ENCODE assay signal across 27 cellular contexts in the genomic region with DNA sequence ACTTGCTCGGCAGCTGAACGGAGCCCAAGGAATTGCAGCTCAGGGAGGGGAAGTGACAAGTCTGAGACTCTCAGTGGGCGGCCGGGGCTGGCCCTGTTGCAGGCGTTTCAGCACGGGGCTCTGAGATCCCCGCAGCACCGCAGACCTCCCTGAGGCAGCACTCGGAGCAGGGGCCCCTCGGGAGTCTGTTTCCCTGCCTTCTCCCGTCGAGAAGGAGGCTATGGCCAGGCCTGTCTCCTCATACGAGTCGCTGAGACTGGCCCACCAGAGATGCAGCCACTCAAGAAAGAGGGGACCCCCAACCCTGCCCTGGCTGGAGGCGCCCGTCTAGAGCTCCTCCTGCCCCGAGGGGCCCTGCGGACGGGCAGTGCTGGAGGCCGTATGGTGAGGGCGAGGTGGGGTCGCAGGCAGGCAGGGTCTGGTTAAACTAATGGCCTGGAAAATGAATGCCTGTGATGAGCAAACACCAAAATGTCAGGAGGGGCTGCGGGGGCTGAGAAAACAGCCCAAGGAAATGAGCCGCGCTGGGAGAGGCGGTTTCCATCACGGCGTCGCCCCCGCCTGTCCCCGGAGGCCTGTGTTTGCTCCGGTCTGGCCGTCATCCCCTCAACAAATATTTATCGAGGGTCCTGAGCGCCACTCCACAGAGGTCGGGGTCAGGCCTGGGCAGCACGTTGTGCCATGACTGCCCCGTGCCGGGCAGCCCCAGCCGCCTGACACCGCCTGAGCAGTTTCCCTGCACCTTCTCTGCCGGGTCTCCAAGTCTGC. TPM values are rescaled to one million over a fixed set of nuclear protein-coding genes. Genes with fewer than 3 reads are reported as not detected.
DNase-seq lines count a peak whose midpoint lies in the region; TF ChIP-seq lines count a peak whose summit lies in the region.
"Had no signal": no experiment of that assay in that cellular context is flagged by ENCODE, and none has a peak within 500 bp of the region (broad histone marks: within the 10 kb centered on the region; RNA-seq: fewer than 3 reads in every experiment).

No MANE protein-coding gene starts in this region.

- H3K27ac Mint-ChIP-seq in mesothelial cell of epicardium: peak overlapping the region; percentile 99
- H3K27ac Mint-ChIP-seq: activated CD8-positive, alpha-beta T cell treated with anti-CD3 and anti-CD28 coated beads for 36 hours; activated naive CD4-positive, alpha-beta T cell treated with anti-CD3 and anti-CD28 coated beads, Interleukin-2, amount 50 U/mL, for 24 hours; activated T-helper 2 cell treated with anti-CD3 and anti-CD28 coated beads, Interferon-gamma antibody, Interleukin-2, Interleukin-4, amounts not matched to agents 10 μg/mL and 5 μg/mL and 100 μg/mL, durations not matched to agents 14 hours and 24 hours and 36 hours; B cell; naive thymus-derived CD4-positive, alpha-beta T cell had no signal

- H3K4me3 ChIP-seq in BE2C (ENCODE audit: low read depth, low read length): no peak overlapping the region
- H3K4me3 ChIP-seq: pancreas had no signal

- H3K9me3 ChIP-seq in BE2C: no peaks in the 10 kb centered on the region
- H3K9me3 ChIP-seq: breast epithelium, pancreas had no signal

- H3K36me3 Mint-ChIP-seq in mesothelial cell of epicardium: no peaks in the 10 kb centered on the region
- H3K36me3 Mint-ChIP-seq: activated naive CD4-positive, alpha-beta T cell treated with anti-CD3 and anti-CD28 coated beads, Interleukin-2, amount 50 U/mL, for 24 hours; naive thymus-derived CD4-positive, alpha-beta T cell had no signal

- peak; percentile 36 for DNase-seq in BE2C
- DNase-seq in SK-N-DZ (ENCODE audit: low spot score): peak; percentile 60
- peak in 1 of 2 experiments; percentile 65 for DNase-seq in mesothelial cell of epicardium (ENCODE audit: low spot score in 2 of 2, unreplicated experiment in 2 of 2)
- no peak for DNase-seq in SW480 (ENCODE audit: low spot score)
- no peak for DNase-seq in H4 (ENCODE audit: low spot score)
- DNase-seq in activated T-cell treated with anti-CD3 and anti-CD28 coated beads, Interleukin-2, amount 50 U/mL, for 1 hour: no peak
- DNase-seq: activated CD8-positive, alpha-beta T cell treated with anti-CD3 and anti-CD28 coated beads for 36 hours; DMS153; effector CD4-positive, alpha-beta T cell; GOT3; left ventricle myocardium superior; midbrain; naive thymus-derived CD4-positive, alpha-beta T cell; NCI-H345; NCI-H748 treated with DMSO at 0.1 percent for 48 hours; pancreas; stimulated activated CD4-positive, alpha-beta T cell treated with anti-CD3 and anti-CD28 coated beads, Interleukin-12 subunit alpha, Interleukin-12 subunit beta, amount 100 ng/mL, for 4 hours; stimulated activated CD4-positive, alpha-beta T cell treated with anti-CD3 and anti-CD28 coated beads, Interleukin-4, amount 100 ng/mL, for 1 hour; trophoblast cell had no signal

- no peaks in the 10 kb centered on the region for H3K27me3 Mint-ChIP-seq in mesothelial cell of epicardium (ENCODE audit: low read depth)
- H3K27me3 Mint-ChIP-seq: activated CD8-positive, alpha-beta T cell treated with anti-CD3 and anti-CD28 coated beads for 36 hours; activated naive CD4-positive, alpha-beta T cell treated with anti-CD3 and anti-CD28 coated beads, Interleukin-2, amount 50 U/mL, for 24 hours; B cell; naive thymus-derived CD4-positive, alpha-beta T cell had no signal

- H3K36me3 ChIP-seq in BE2C: no peaks in the 10 kb centered on the region
- H3K36me3 ChIP-seq: breast epithelium, pancreas had no signal

- TF ChIP-seq CTCF in BE2C (IDR thresholded peaks at IDR 0.05; ENCODE audit: low read depth, low read length) (no peak), mesothelial cell of epicardium (IDR thresholded peaks at IDR 0.05; ENCODE audit: unreplicated experiment) (no peak)

- H3K4me3 Mint-ChIP-seq in mesothelial cell of epicardium: no peak overlapping the region
- H3K4me3 Mint-ChIP-seq: activated CD8-positive, alpha-beta T cell treated with anti-CD3 and anti-CD28 coated beads for 36 hours; activated naive CD4-positive, alpha-beta T cell treated with anti-CD3 and anti-CD28 coated beads, Interleukin-2, amount 50 U/mL, for 24 hours; B cell; naive thymus-derived CD4-positive, alpha-beta T cell had no signal

- H3K9me3 Mint-ChIP-seq in mesothelial cell of epicardium: no peaks in the 10 kb centered on the region
- H3K9me3 Mint-ChIP-seq: activated CD8-positive, alpha-beta T cell treated with anti-CD3 and anti-CD28 coated beads for 36 hours; activated naive CD4-positive, alpha-beta T cell treated with anti-CD3 and anti-CD28 coated beads, Interleukin-2, amount 50 U/mL, for 24 hours; activated T-helper 2 cell treated with anti-CD3 and anti-CD28 coated beads, Interferon-gamma antibody, Interleukin-2, Interleukin-4, amounts not matched to agents 10 μg/mL and 5 μg/mL and 100 μg/mL, durations not matched to agents 14 hours and 24 hours and 36 hours; naive thymus-derived CD4-positive, alpha-beta T cell had no signal

- peaks cover 48% of the 10 kb centered on the region for H3K4me1 Mint-ChIP-seq in mesothelial cell of epicardium
- H3K4me1 Mint-ChIP-seq: activated naive CD4-positive, alpha-beta T cell treated with anti-CD3 and anti-CD28 coated beads, Interleukin-2, amount 50 U/mL, for 24 hours; B cell; naive thymus-derived CD4-positive, alpha-beta T cell had no signal

- H3K27me3 ChIP-seq in BE2C: no peaks in the 10 kb centered on the region
- H3K27me3 ChIP-seq: breast epithelium, pancreas had no signal

- peaks cover 14% of the 10 kb centered on the region for H3K4me1 ChIP-seq in BE2C
- H3K4me1 ChIP-seq: breast epithelium, pancreas had no signal

RNA-seq across cellular contexts. Expression of gene TSSC4, which starts 9.3 kb away (rescaled TPM):
- polyA plus RNA-seq in BE2C (2012; ENCODE audit: insufficient read depth, insufficient read length, low read depth): 371 TPM
- polyA plus RNA-seq in SK-N-DZ (2014; cell fraction: cytosol; rRNA removed): 61.2 and 72.3 TPM in 2 replicates
- polyA plus RNA-seq in SK-N-DZ (2014; cell fraction: nucleus; rRNA removed): 62.2 and 69.1 TPM in 2 replicates
- 79.3 to 84.7 TPM (median 82.2 TPM) in 3 replicates for total RNA-seq in mesothelial cell of epicardium
- 32.8 and 52.2 TPM in 2 replicates for total RNA-seq in H4 (2014; rRNA removed; shearing (Covaris generic))

RNA-seq across cellular contexts. Expression of gene CD81, which starts 32.8 kb away (rescaled TPM):
- 739 TPM for polyA plus RNA-seq in BE2C (2012; ENCODE audit: insufficient read depth, insufficient read length, low read depth)
- 138 and 159 TPM in 2 replicates for polyA plus RNA-seq in SK-N-DZ (2014; cell fraction: cytosol; rRNA removed)
- polyA plus RNA-seq in SK-N-DZ (2014; cell fraction: nucleus; rRNA removed): 94.7 and 112 TPM in 2 replicates
- 409 to 415 TPM (median 410 TPM) in 3 replicates for total RNA-seq in mesothelial cell of epicardium
- total RNA-seq in H4 (2014; rRNA removed; shearing (Covaris generic)): 135 and 154 TPM in 2 replicates

RNA-seq across cellular contexts. Expression of gene TRPM5, which starts 34.4 kb away (rescaled TPM):
- polyA plus RNA-seq in BE2C (2012; ENCODE audit: insufficient read depth, insufficient read length, low read depth): 0.15 TPM
- polyA plus RNA-seq in SK-N-DZ (2014; cell fraction: cytosol; rRNA removed): 0.26 and 0.38 TPM in 2 replicates
- polyA plus RNA-seq in SK-N-DZ (2014; cell fraction: nucleus; rRNA removed): 2.9 and 3.9 TPM in 2 replicates
- total RNA-seq in mesothelial cell of epicardium: 6.9 to 7.7 TPM (median 7.2 TPM) in 3 replicates
- total RNA-seq in H4 (2014; rRNA removed; shearing (Covaris generic)): not detected in 2 replicates
- total RNA-seq: A673; activated CD8-positive, alpha-beta T cell treated with anti-CD3 and anti-CD28 coated beads for 36 hours; activated T-helper 2 cell treated with anti-CD3 and anti-CD28 coated beads, Interferon-gamma antibody, Interleukin-2, Interleukin-4, amounts not matched to agents 10 μg/mL and 5 μg/mL and 100 μg/mL, durations not matched to agents 14 hours and 24 hours and 36 hours; B cell; breast epithelium; glomerular endothelial cell; left ventricle myocardium superior; right cardiac atrium; T-helper 2 cell treated with Interferon-gamma antibody and Interleukin-4, amounts not matched to agents 100 ng/mL and 5 ng/mL, for 36 hours had no signal

RNA-seq across cellular contexts. Expression of gene KCNQ1, which starts 34.9 kb away (rescaled TPM):
- not detected for polyA plus RNA-seq in BE2C (2012; ENCODE audit: insufficient read depth, insufficient read length, low read depth)
- polyA plus RNA-seq in SK-N-DZ (2014; cell fraction: cytosol; rRNA removed): not detected in 2 replicates
- not detected in 2 replicates for polyA plus RNA-seq in SK-N-DZ (2014; cell fraction: nucleus; rRNA removed)
- total RNA-seq in mesothelial cell of epicardium: 6.9 to 8.5 TPM (median 8.4 TPM) in 3 replicates
- total RNA-seq in H4 (2014; rRNA removed; shearing (Covaris generic)): 0.04 TPM in 1 of 2 replicates, not detected in the other
- total RNA-seq: A673 had no signal

Comparison
In these comparisons a context has a peak if more than half of its experiments do, and no peak if none do; other contexts are left out.
1. DNase-seq: peak in BE2C (single experiment) and SK-N-DZ (single experiment); none in SW480 (single experiment), H4 (single experiment) and activated T-cell treated with anti-CD3 and anti-CD28 coated beads, Interleukin-2, amount 50 U/mL, for 1 hour (single experiment).